In the genomic region with DNA sequence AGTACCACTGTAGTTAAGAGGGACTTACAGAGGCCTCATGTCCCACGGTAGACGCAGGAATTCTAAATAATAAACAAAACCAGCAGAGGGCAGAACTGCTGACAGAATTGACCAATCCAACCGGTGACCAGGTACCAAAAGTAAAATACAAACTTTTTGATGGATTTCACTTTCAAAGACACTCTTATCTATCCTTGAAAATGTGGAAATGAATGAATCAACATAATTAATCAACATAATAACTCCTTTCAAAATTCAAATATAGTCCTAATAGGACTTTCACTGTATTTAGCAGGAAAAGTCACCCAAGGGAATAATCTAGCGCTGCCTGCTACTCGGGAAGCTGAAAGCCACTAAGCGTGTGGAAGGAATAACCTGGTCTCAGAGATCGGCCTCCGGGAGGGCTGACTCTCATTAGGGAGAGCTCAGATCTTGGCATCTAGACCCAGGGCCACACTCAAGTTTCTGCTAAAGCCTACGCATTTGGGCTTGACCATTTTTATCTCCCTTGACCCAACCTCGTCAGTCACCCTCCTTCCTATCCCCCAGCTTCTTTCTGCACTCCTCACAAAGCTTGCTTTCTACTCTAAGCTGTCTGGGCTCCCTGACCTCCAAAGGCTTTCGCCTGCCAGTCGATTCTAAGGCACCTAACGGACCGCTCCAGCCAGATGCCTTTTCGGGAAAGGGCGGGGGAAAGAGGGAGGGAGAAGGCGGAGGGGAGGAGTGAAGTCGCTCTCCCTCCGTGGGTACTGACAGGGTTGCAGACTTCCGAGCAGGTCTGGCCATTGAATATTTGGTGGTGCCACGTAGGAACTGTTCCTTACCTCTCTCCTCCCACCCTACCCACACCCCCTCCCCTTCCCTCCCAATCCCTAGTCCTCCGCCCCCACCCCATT, we compare ENCODE assay signal across 8 cellular contexts. TPM values are rescaled to one million over a fixed set of nuclear protein-coding genes. Genes with fewer than 3 reads are reported as not detected.
DNase-seq lines count a peak whose midpoint lies in the region; ATAC-seq, FAIRE-seq and TF ChIP-seq lines count a peak whose summit lies in the region.

No MANE protein-coding gene starts in this region.

- H3K27me3 Mint-ChIP-seq in MCF 10A (ENCODE audit: insufficient read depth, unreplicated experiment) = peaks cover 11% of the 10 kb centered on the region
- peaks cover 31% of the 10 kb centered on the region for H3K27me3 Mint-ChIP-seq in stimulated activated memory B cell treated with anti-CD40 and anti-IgM and Interleukin-4, amounts not matched to agents 10 μg/mL and 1 μg/mL and 100 μg/mL, for 72 hours

- intact Hi-C loops in MCF 10A (cut with micrococcal nuclease) = loop anchor here (1.0 kb wide), 2 partner anchors 355 to 409 kb away; no protein-coding TSS in a partner anchor

- peaks cover 7% of the 10 kb centered on the region for H3K4me1 Mint-ChIP-seq in MCF 10A (ENCODE audit: insufficient read depth, unreplicated experiment)
- H3K4me1 Mint-ChIP-seq in stimulated activated memory B cell treated with anti-CD40 and anti-IgM and Interleukin-4, amounts not matched to agents 10 μg/mL and 1 μg/mL and 100 μg/mL, for 72 hours = peaks cover 10% of the 10 kb centered on the region

- peak; percentile 43 for TF ChIP-seq CTCF in MCF 10A (IDR thresholded peaks at IDR 0.05; ENCODE audit: unreplicated experiment)

- peak; percentile 74 for FAIRE-seq in islet of Langerhans (lab: Jason Lieb, UNC)

- H3K27ac Mint-ChIP-seq in MCF 10A (ENCODE audit: low read depth, unreplicated experiment) = no peak overlapping the region
- no peak overlapping the region for H3K27ac Mint-ChIP-seq in stimulated activated memory B cell treated with anti-CD40 and anti-IgM and Interleukin-4, amounts not matched to agents 10 μg/mL and 1 μg/mL and 100 μg/mL, for 72 hours

- no peaks in the 10 kb centered on the region for H3K9me3 Mint-ChIP-seq in MCF 10A (ENCODE audit: unreplicated experiment)
- no peaks in the 10 kb centered on the region for H3K9me3 Mint-ChIP-seq in stimulated activated memory B cell treated with anti-CD40 and anti-IgM and Interleukin-4, amounts not matched to agents 10 μg/mL and 1 μg/mL and 100 μg/mL, for 72 hours

- CTCF ChIA-PET in MCF 10A (lab: Yijun Ruan, JAX) = interaction anchor here (0.6 to 4.3 kb wide), 23 partner anchors 10 to 1943 kb away, joined by 3 to 32 read pairs (median 5); no protein-coding TSS in a partner anchor

- BruUV-seq in MCF 10A (replicated peaks; lab: Mats Ljungman, UMichigan) = no TSS peak

- POLR2A ChIA-PET in MCF 10A (lab: Yijun Ruan, JAX) = interaction anchor here (1.2 kb wide), 1 partner anchor 355 kb away, joined by 4 read pairs; no protein-coding TSS in a partner anchor

- H3K4me3 Mint-ChIP-seq in MCF 10A (ENCODE audit: unreplicated experiment) = peak overlapping the region; percentile 67
- peak overlapping the region; percentile 3 for H3K4me3 Mint-ChIP-seq in stimulated activated memory B cell treated with anti-CD40 and anti-IgM and Interleukin-4, amounts not matched to agents 10 μg/mL and 1 μg/mL and 100 μg/mL, for 72 hours

- peak; percentile 58 for DNase-seq in Ammon's horn (ENCODE audit: low spot score)
- DNase-seq in NCI-H226 = peak; percentile 34
- peak; percentile 49 for DNase-seq in MCF 10A (ENCODE audit: unreplicated experiment)

- H3K36me3 Mint-ChIP-seq in MCF 10A (ENCODE audit: insufficient read depth, unreplicated experiment) = no peaks in the 10 kb centered on the region
- no peaks in the 10 kb centered on the region for H3K36me3 Mint-ChIP-seq in stimulated activated memory B cell treated with anti-CD40 and anti-IgM and Interleukin-4, amounts not matched to agents 10 μg/mL and 1 μg/mL and 100 μg/mL, for 72 hours

- ATAC-seq in GM18519 (IDR thresholded peaks at IDR 0.05; ENCODE audit: low FRiP score, unreplicated experiment) (peak; percentile 76), HG02981 (IDR thresholded peaks at IDR 0.05; ENCODE audit: unreplicated experiment) (peak; percentile 74), HG03457 (IDR thresholded peaks at IDR 0.05; ENCODE audit: unreplicated experiment) (no peak)
- ATAC-seq in stimulated activated memory B cell treated with anti-CD40 and anti-IgM and Interleukin-4, amounts not matched to agents 10 μg/mL and 1 μg/mL and 100 μg/mL, for 72 hours = peak; percentile 41

RNA-seq across cellular contexts. Expression of a gene that starts 1.6 kb away (rescaled TPM):
- total RNA-seq in MCF 10A (2022) = not detected in 2 replicates
